Comparison of ENCODE assay signal across 8 cellular contexts in genomic region chr1:40709100-40709801, GRCh38. TPM values are rescaled to one million over a fixed set of nuclear protein-coding genes. Genes with fewer than 3 reads are reported as not detected.
DNase-seq lines count a peak whose midpoint lies in the region; ATAC-seq and TF ChIP-seq lines count a peak whose summit lies in the region.

No MANE protein-coding gene starts in this region.

- CTCF ChIA-PET in naive thymus-derived CD4-positive, alpha-beta T cell (lab: Charles Lee), result interaction anchor here (2.5 to 2.7 kb wide), 2 partner anchors 15 to 17 kb away, joined by 6 to 10 read pairs; partner anchors contain the start of gene NFYC

- no peaks in the 10 kb centered on the region for H3K27me3 Mint-ChIP-seq in naive thymus-derived CD4-positive, alpha-beta T cell
- no peaks in the 10 kb centered on the region for H3K27me3 Mint-ChIP-seq in stimulated activated memory B cell treated with anti-CD40 and anti-IgM and Interleukin-4, amounts not matched to agents 10 μg/mL and 1 μg/mL and 100 μg/mL, for 72 hours

- no peaks in the 10 kb centered on the region for H3K9me3 ChIP-seq in Peyer's patch
- no peaks in the 10 kb centered on the region for H3K9me3 ChIP-seq in naive thymus-derived CD4-positive, alpha-beta T cell (ENCODE audit: control insufficient read depth in 2 of 3, low read length in 3 of 3)

- peak overlapping the region; percentile 31 to 58 (median 45) for H3K4me3 ChIP-seq in Peyer's patch
- H3K4me3 ChIP-seq in fibroblast of mammary gland (ENCODE audit: control insufficient read depth, low read depth, low read length), result peak overlapping the region; percentile 82
- H3K4me3 ChIP-seq in naive thymus-derived CD4-positive, alpha-beta T cell (ENCODE audit: low read length), result peak overlapping the region; percentile 68

- H3K27ac Mint-ChIP-seq in naive thymus-derived CD4-positive, alpha-beta T cell, result peak overlapping the region; percentile 89 to 98 (median 93)
- H3K27ac Mint-ChIP-seq in stimulated activated memory B cell treated with anti-CD40 and anti-IgM and Interleukin-4, amounts not matched to agents 10 μg/mL and 1 μg/mL and 100 μg/mL, for 72 hours, result peak overlapping the region; percentile 91

- peak; percentile 73 to 79 for TF ChIP-seq POLR2A in Peyer's patch (IDR thresholded peaks at IDR 0.05)

- intact Hi-C loops in naive thymus-derived CD4-positive, alpha-beta T cell (cut with micrococcal nuclease), result loop anchor here (1.0 to 10.0 kb wide), 8 partner anchors 10 to 656 kb away; partner anchors contain the start of genes CITED4 (in 1 of the 2), CTPS1 (in 1 of the 2), FOXO6 (in 1 of the 2) and NFYC (in 1 of the 2)

- no peak for TF ChIP-seq CTCF in Peyer's patch (IDR thresholded peaks at IDR 0.05)
- TF ChIP-seq CTCF in fibroblast of mammary gland (conservative IDR thresholded peaks at IDR 0.05; ENCODE audit: control insufficient read depth, insufficient read depth, low read depth, low read length), result no peak

- peak; percentile 91 for ATAC-seq in GM21529 (IDR thresholded peaks at IDR 0.05; ENCODE audit: unreplicated experiment)
- peak; percentile 97 for ATAC-seq in naive thymus-derived CD4-positive, alpha-beta T cell
- ATAC-seq in stimulated activated memory B cell treated with anti-CD40 and anti-IgM and Interleukin-4, amounts not matched to agents 10 μg/mL and 1 μg/mL and 100 μg/mL, for 72 hours, result peak; percentile 98

- peaks cover 0 to 13% (median 9%) of the 10 kb centered on the region in 5 donors for H3K36me3 Mint-ChIP-seq in naive thymus-derived CD4-positive, alpha-beta T cell
- peaks cover 18% of the 10 kb centered on the region for H3K36me3 Mint-ChIP-seq in stimulated activated memory B cell treated with anti-CD40 and anti-IgM and Interleukin-4, amounts not matched to agents 10 μg/mL and 1 μg/mL and 100 μg/mL, for 72 hours

- H3K4me1 Mint-ChIP-seq in naive thymus-derived CD4-positive, alpha-beta T cell, result peaks cover 40 to 78% (median 71%) of the 10 kb centered on the region in 7 donors
- H3K4me1 Mint-ChIP-seq in stimulated activated memory B cell treated with anti-CD40 and anti-IgM and Interleukin-4, amounts not matched to agents 10 μg/mL and 1 μg/mL and 100 μg/mL, for 72 hours, result peaks cover 65% of the 10 kb centered on the region

- peaks cover 0 to 43% (median 12%) of the 10 kb centered on the region in 4 donors for H3K4me1 ChIP-seq in Peyer's patch
- H3K4me1 ChIP-seq in naive thymus-derived CD4-positive, alpha-beta T cell (ENCODE audit: control insufficient read depth in 2 of 2, insufficient read depth in 2 of 2, low read length in 2 of 2), result peaks cover 41 to 53% of the 10 kb centered on the region in 2 donors

- H3K4me3 Mint-ChIP-seq in naive thymus-derived CD4-positive, alpha-beta T cell, result peak overlapping the region; percentile 90 to 99 (median 94)
- peak overlapping the region; percentile 93 for H3K4me3 Mint-ChIP-seq in stimulated activated memory B cell treated with anti-CD40 and anti-IgM and Interleukin-4, amounts not matched to agents 10 μg/mL and 1 μg/mL and 100 μg/mL, for 72 hours

- H3K9me3 Mint-ChIP-seq in naive thymus-derived CD4-positive, alpha-beta T cell, result no peaks in the 10 kb centered on the region
- no peaks in the 10 kb centered on the region for H3K9me3 Mint-ChIP-seq in stimulated activated memory B cell treated with anti-CD40 and anti-IgM and Interleukin-4, amounts not matched to agents 10 μg/mL and 1 μg/mL and 100 μg/mL, for 72 hours

- H3K27ac ChIP-seq in Peyer's patch, result peak overlapping the region; percentile 68 to 76 (median 74)
- H3K27ac ChIP-seq in naive thymus-derived CD4-positive, alpha-beta T cell (ENCODE audit: low read depth, low read length), result peak overlapping the region; percentile 82

- H3K36me3 ChIP-seq in Peyer's patch, result no peaks in the 10 kb centered on the region
- H3K36me3 ChIP-seq in naive thymus-derived CD4-positive, alpha-beta T cell (ENCODE audit: control insufficient read depth in 2 of 3, insufficient read depth in 3 of 3, low read length in 3 of 3), result no peaks in the 10 kb centered on the region

- POLR2A ChIA-PET in naive thymus-derived CD4-positive, alpha-beta T cell (lab: Charles Lee), result interaction anchor here (0.8 to 11.8 kb wide), 5 partner anchors 8 to 153 kb away, joined by 3 to 123 read pairs (median 4); partner anchors contain the start of genes CITED4 and NFYC

- DNase-seq in DMS114 treated with DMSO at 0.1 percent for 48 hours (lab: John Stamatoyannopoulos, UW; ENCODE audit: unreplicated experiment), result peak; percentile 91
- DNase-seq in HuH-7.5 (ENCODE audit: low spot score), result peak; percentile 46
- peak; percentile 59 to 94 (median 90) for DNase-seq in Peyer's patch
- DNase-seq in activated T-helper 1 cell treated with anti-CD3 and anti-CD28 coated beads, Interleukin-2, amount 50 U/mL, for 16 hours (ENCODE audit: low read depth in 1 of 2, low spot score in 1 of 2), result peak; percentile 23 to 52
- DNase-seq in fibroblast of mammary gland (ENCODE audit: low read depth), result peak; percentile 98
- peak; percentile 28 to 91 (median 88) for DNase-seq in naive thymus-derived CD4-positive, alpha-beta T cell

- H3K27me3 ChIP-seq in Peyer's patch, result no peaks in the 10 kb centered on the region
- H3K27me3 ChIP-seq in naive thymus-derived CD4-positive, alpha-beta T cell (ENCODE audit: control insufficient read depth in 2 of 2, insufficient read depth in 2 of 2, low read length in 2 of 2), result no peaks in the 10 kb centered on the region

RNA-seq across cellular contexts. Expression of gene NFYC, which starts 17.7 kb away (rescaled TPM):
- total RNA-seq in Peyer's patch, result 100 to 1,000 TPM in 1 of 4 donors, 10 to 100 TPM in 3; 53.1 to 122 (median 65.0) TPM
- 10 to 100 TPM; 44.2 to 88.5 (median 73.6) TPM for total RNA-seq in naive thymus-derived CD4-positive, alpha-beta T cell
- 10 to 100 TPM; 36.2 to 63.4 TPM for polyA plus RNA-seq in naive thymus-derived CD4-positive, alpha-beta T cell

RNA-seq across cellular contexts. Expression of gene RIMS3, which starts 43.8 kb away (rescaled TPM):
- 1 to 10 TPM; 2.5 to 6.6 (median 5.4) TPM for total RNA-seq in Peyer's patch
- total RNA-seq in naive thymus-derived CD4-positive, alpha-beta T cell, result 1 to 10 TPM; 1.1 to 2.8 (median 2.2) TPM
- 1 to 10 TPM; 2.2 to 4.3 TPM for polyA plus RNA-seq in naive thymus-derived CD4-positive, alpha-beta T cell

Comparison
In these comparisons a context has a peak if more than half of its experiments do, and no peak if none do; other contexts are left out.
1. Peak in every context shown above with its lines: DNase-seq, ATAC-seq, H3K4me3 ChIP-seq and H3K27ac ChIP-seq.
2. DNase-seq: peak in every context shown above with its lines; median percentile 98 in fibroblast of mammary gland; 91 in DMS114 treated with DMSO at 0.1 percent for 48 hours; 90 in Peyer's patch; 88 in naive thymus-derived CD4-positive, alpha-beta T cell; 46 in HuH-7.5; 38 in activated T-helper 1 cell treated with anti-CD3 and anti-CD28 coated beads, Interleukin-2, amount 50 U/mL, for 16 hours.